ENCODE assay signal across 39 cellular contexts in genomic region chrX:9961750-9962149, GRCh38. TPM values are rescaled to one million over a fixed set of nuclear protein-coding genes. Genes with fewer than 3 reads are reported as not detected.
"Had no signal": no experiment of that assay in that cellular context is flagged by ENCODE, and none has a peak within 500 bp of the region (broad histone marks: within the 10 kb centered on the region; RNA-seq: fewer than 3 reads in every experiment).

No MANE protein-coding gene starts in this region.

- H3K9me3 ChIP-seq: MG63 had no signal

- H3K36me3 ChIP-seq: MG63 had no signal

- H3K9ac ChIP-seq: KMS-11 had no signal

- H3K27ac ChIP-seq: KMS-11 had no signal

- H3K27me3 ChIP-seq: MG63 had no signal

- DNase-seq: Karpas-422, Kasumi-1, KG1, MG63, MM.1S, NCI-H1048, NCI-H1092, NCI-H1092 treated with DMSO at 0.1 percent for 48 hours, NCI-H1105, NCI-H1105 treated with DMSO at 0.1 percent for 48 hours, NCI-H1417, NCI-H1417 treated with DMSO at 0.1 percent for 48 hours, NCI-H1436, NCI-H1436 treated with DMSO at 0.1 percent for 48 hours, NCI-H146, NCI-H1694, NCI-H1694 treated with DMSO at 0.1 percent for 48 hours, NCI-H187, NCI-H187 treated with DMSO at 0.1 percent for 48 hours, NCI-H1930, NCI-H2029, NCI-H2029 treated with DMSO at 0.1 percent for 48 hours, NCI-H2081, NCI-H2081 treated with DMSO at 0.1 percent for 48 hours, NCI-H2107, NCI-H2171, NCI-H2171 treated with DMSO at 0.1 percent for 48 hours, NCI-H2227 treated with DMSO at 0.1 percent for 48 hours, NCI-H226, NCI-H345, NCI-H446, NCI-H446 treated with DMSO at 0.1 percent for 48 hours, NCI-H510A, NCI-H510A treated with DMSO at 0.1 percent for 48 hours had no signal

- H3K4me2 ChIP-seq: KMS-11 had no signal

- H3K4me3 ChIP-seq: MG63 had no signal

RNA-seq across cellular contexts. Expression of gene CLDN34, which starts 5.4 kb away (rescaled TPM):
- total RNA-seq: LHCN-M2, M059J, MCF 10A, NCI-H460 had no signal
